ENCODE assay signal across 8 cellular contexts in the genomic region with DNA sequence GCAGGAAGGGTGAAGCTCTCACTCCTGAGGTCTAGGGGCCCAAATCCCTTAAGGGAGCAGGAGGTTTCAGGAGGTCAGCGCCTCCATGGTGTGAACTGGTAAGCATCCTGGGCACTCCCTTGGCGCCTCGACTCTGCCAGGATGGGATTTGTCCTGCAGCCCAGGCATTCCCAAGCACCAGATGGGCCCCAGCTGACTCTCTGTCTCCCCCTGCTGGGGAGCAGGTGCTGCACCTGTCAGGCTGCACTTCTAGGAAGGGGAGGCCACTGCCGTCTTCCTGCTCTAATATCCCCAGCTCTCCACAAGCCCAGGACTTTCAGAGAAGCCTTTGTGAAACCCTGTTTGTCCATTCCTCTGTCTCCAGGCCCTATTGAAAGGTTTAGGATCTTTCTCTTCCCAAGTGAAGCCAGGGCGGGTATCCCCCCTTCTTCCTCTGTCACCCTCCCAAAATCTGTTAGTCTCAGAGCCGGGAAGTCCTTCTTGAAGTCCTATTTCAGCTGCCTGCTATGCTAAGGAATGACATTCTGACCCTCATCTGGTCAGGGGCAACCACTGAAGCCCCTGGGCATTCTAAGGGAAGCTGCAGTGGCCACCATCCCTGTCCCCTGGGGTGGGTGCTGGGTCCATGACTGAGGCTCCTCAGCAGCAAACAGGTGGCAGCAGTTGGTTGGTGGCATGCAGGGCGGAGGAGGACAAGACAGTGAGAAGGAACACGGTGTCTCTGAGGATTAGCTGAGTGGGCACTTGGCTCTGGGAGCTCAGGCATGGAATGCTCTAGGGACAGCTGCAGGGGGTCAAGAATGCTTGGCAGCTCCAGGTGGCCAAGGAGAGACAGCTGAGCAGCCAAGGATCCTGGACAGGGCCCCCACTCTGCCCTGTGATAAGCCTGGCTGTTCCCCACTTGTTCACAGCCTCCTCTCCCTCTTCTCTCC. TPM values are rescaled to one million over a fixed set of nuclear protein-coding genes. Genes with fewer than 3 reads are reported as not detected.
DNase-seq lines count a peak whose midpoint lies in the region; ATAC-seq and TF ChIP-seq lines count a peak whose summit lies in the region.

No MANE protein-coding gene starts in this region.

- H3K9me2 ChIP-seq in HCT116 (ENCODE audit: insufficient read depth) (no peaks in the 10 kb centered on the region), PC-3 (replicated peaks; ENCODE audit: low read length) (no peaks in the 10 kb centered on the region)

- peak; percentile 50 for DNase-seq in CMK (ENCODE audit: low read depth)
- DNase-seq in HCT116 (ENCODE audit: low read depth, low spot score), result no peak
- DNase-seq in PC-3, result peak; percentile 81
- DNase-seq in activated naive CD8-positive, alpha-beta T cell treated with anti-CD3 and anti-CD28 coated beads for 36 hours, result peak; percentile 44
- DNase-seq in Right ventricle myocardium superior, result peak; percentile 65
- peak; percentile 79 for DNase-seq in sigmoid colon
- no peak for DNase-seq in sciatic nerve (ENCODE audit: low spot score)

- H3K4me3 ChIP-seq in HCT116 (replicated peaks in 1 of 2; ENCODE audit: low read depth in 1 of 2, low read length in 2 of 2) (no peak overlapping the region), PC-3 (ENCODE audit: low read length) (no peak overlapping the region), sigmoid colon (no peak overlapping the region)

- H3K36me3 ChIP-seq in HCT116 (ENCODE audit: control insufficient read depth in 1 of 2, insufficient read depth in 2 of 2, low read length in 2 of 2) (no peaks in the 10 kb centered on the region), PC-3 (ENCODE audit: low read depth, low read length) (no peaks in the 10 kb centered on the region), sigmoid colon (no peaks in the 10 kb centered on the region)

- H3K9ac ChIP-seq in HCT116 (ENCODE audit: low read length) (no peak overlapping the region), PC-3 (ENCODE audit: low read length) (no peak overlapping the region)

- no peaks in the 10 kb centered on the region for H3F3A ChIP-seq in PC-3 (ENCODE audit: low read length, unreplicated experiment)

- no TSS peak for BruUV-seq in HCT116 (replicated peaks; lab: Mats Ljungman, UMichigan)
- no TSS peak for BruUV-seq in PC-3 (replicated peaks; lab: Mats Ljungman, UMichigan)

- POLR2A ChIA-PET in HCT116 (lab: Charles Lee), result no interaction called here
- POLR2A ChIA-PET in PC-3 (lab: Charles Lee; ENCODE audit: unreplicated experiment), result no interaction called here

- H3K4me2 ChIP-seq in HCT116 (ENCODE audit: low read length) (peak overlapping the region; percentile 52), PC-3 (ENCODE audit: low read length) (no peak overlapping the region)

- TF ChIP-seq RAD21 in HCT116 (IDR thresholded peaks at IDR 0.05; ENCODE audit: low read depth), result peak; percentile 78

- no peaks in the 10 kb centered on the region for H3K9me3 Mint-ChIP-seq in activated naive CD8-positive, alpha-beta T cell treated with anti-CD3 and anti-CD28 coated beads for 36 hours

- H3K27me3 Mint-ChIP-seq in activated naive CD8-positive, alpha-beta T cell treated with anti-CD3 and anti-CD28 coated beads for 36 hours, result no peaks in the 10 kb centered on the region

- H3K27me3 ChIP-seq in HCT116 (ENCODE audit: insufficient read depth, low read length), result no peaks in the 10 kb centered on the region
- no peaks in the 10 kb centered on the region for H3K27me3 ChIP-seq in PC-3 (ENCODE audit: low read length)
- peaks cover 0 to 3% (median 0%) of the 10 kb centered on the region in 3 donors for H3K27me3 ChIP-seq in sigmoid colon

- TF ChIP-seq EP300 in sigmoid colon (IDR thresholded peaks at IDR 0.05), result no peak

- TF ChIP-seq CTCF in HCT116 (IDR thresholded peaks at IDR 0.05 in 2 of 3, conservative IDR thresholded peaks at IDR 0.05 in 1 of 3; ENCODE audit: borderline replicate concordance in 1 of 3, insufficient read depth in 1 of 3, low read depth in 2 of 3, low read length in 2 of 3) (peak; percentile 75 to 93 (median 84)), PC-3 (conservative IDR thresholded peaks at IDR 0.05; ENCODE audit: low read depth, low read length) (peak; percentile 86), sigmoid colon (IDR thresholded peaks at IDR 0.05) (peak; percentile 42 to 84 (median 70))

- no peaks in the 10 kb centered on the region for H3K36me3 Mint-ChIP-seq in activated naive CD8-positive, alpha-beta T cell treated with anti-CD3 and anti-CD28 coated beads for 36 hours

- peak; percentile 87 for ATAC-seq in HCT116
- ATAC-seq in PC-3, result peak; percentile 84
- peak; percentile 81 for ATAC-seq in Right ventricle myocardium superior (ENCODE audit: poor library complexity)
- ATAC-seq in GM19324 (IDR thresholded peaks at IDR 0.05; ENCODE audit: low FRiP score, unreplicated experiment), result no peak
- no peak for ATAC-seq in sciatic nerve

- H3K79me2 ChIP-seq in HCT116 (ENCODE audit: insufficient read depth, low read length), result no peaks in the 10 kb centered on the region
- no peaks in the 10 kb centered on the region for H3K79me2 ChIP-seq in PC-3 (ENCODE audit: low read length)

- no peaks in the 10 kb centered on the region for H3K9me3 ChIP-seq in HCT116 (ENCODE audit: control insufficient read depth in 1 of 2, insufficient read depth in 1 of 2, low read depth in 1 of 2, low read length in 2 of 2)
- H3K9me3 ChIP-seq in PC-3 (ENCODE audit: low read length), result no peaks in the 10 kb centered on the region
- H3K9me3 ChIP-seq in sigmoid colon, result no peaks in the 10 kb centered on the region

- CTCF ChIA-PET in HCT116 (lab: Charles Lee) (interaction anchor here (0.7 to 4.3 kb wide), 20 partner anchors 8 to 139 kb away, joined by 3 to 43 read pairs (median 5); a partner anchor contains a TSS), PC-3 (lab: Charles Lee) (interaction anchor here (2.8 kb wide), 1 partner anchor 55 kb away, joined by 31 read pairs; no protein-coding TSS in a partner anchor)

- H4K20me1 ChIP-seq in HCT116 (ENCODE audit: insufficient read depth) (no peaks in the 10 kb centered on the region), PC-3 (ENCODE audit: low read length) (no peaks in the 10 kb centered on the region)

- WGBS in sigmoid colon, 2 donors, result 43 to 50% methylated on average over 8 of the region's 8 CpGs

- H2AFZ ChIP-seq in HCT116 (ENCODE audit: low read depth, low read length, poor library complexity, severe bottlenecking) (no peak overlapping the region), PC-3 (ENCODE audit: low read length) (no peak overlapping the region)

- no peak overlapping the region for H3K4me3 Mint-ChIP-seq in activated naive CD8-positive, alpha-beta T cell treated with anti-CD3 and anti-CD28 coated beads for 36 hours

- H3K27ac ChIP-seq in HCT116 (ENCODE audit: low read depth, low read length) (no peak overlapping the region), PC-3 (ENCODE audit: low read length) (no peak overlapping the region), sigmoid colon (no peak overlapping the region)

- RAD21 ChIA-PET in HCT116 (lab: Charles Lee; ENCODE audit: low non-redundant PET in 1 of 2, low total read pairs in 2 of 2, uncharacterized antibody in 2 of 2, unreplicated experiment in 2 of 2), result interaction anchor here (0.5 to 2.4 kb wide), 6 partner anchors 39 to 133 kb away, joined by 3 to 9 read pairs (median 5); no protein-coding TSS in a partner anchor

- H3K4me1 ChIP-seq in HCT116 (ENCODE audit: control insufficient read depth in 1 of 2, insufficient read depth in 2 of 2, low read length in 2 of 2), result peaks cover 19 to 67% of the 10 kb centered on the region in 2 experiments
- peaks cover 6% of the 10 kb centered on the region for H3K4me1 ChIP-seq in PC-3 (ENCODE audit: insufficient read depth, low read length)
- no peaks in the 10 kb centered on the region for H3K4me1 ChIP-seq in sigmoid colon

- no peak overlapping the region for H3K27ac Mint-ChIP-seq in activated naive CD8-positive, alpha-beta T cell treated with anti-CD3 and anti-CD28 coated beads for 36 hours

- TF ChIP-seq POLR2A in HCT116 (IDR thresholded peaks at IDR 0.05; ENCODE audit: borderline replicate concordance, extremely low read depth, insufficient read depth, insufficient read length) (no peak), sigmoid colon (IDR thresholded peaks at IDR 0.05) (no peak)

- H3K4me1 Mint-ChIP-seq in activated naive CD8-positive, alpha-beta T cell treated with anti-CD3 and anti-CD28 coated beads for 36 hours, result no peaks in the 10 kb centered on the region

- intact Hi-C loops in HCT116 (cut with micrococcal nuclease), result loop anchor here (1.0 kb wide), 2 partner anchors 54 to 132 kb away; no protein-coding TSS in a partner anchor
- intact Hi-C loops in PC-3 (cut with micrococcal nuclease), result loop anchor here (2.0 kb wide), 1 partner anchor 54 kb away; no protein-coding TSS in a partner anchor
- intact Hi-C loops in Right ventricle myocardium superior (cut with DNase I), result loop anchor here (5.0 kb wide), 1 partner anchor 55 kb away; no protein-coding TSS in a partner anchor
- intact Hi-C loops in sigmoid colon (cut with DNase I), result loop anchor here (1.0 to 5.0 kb wide), 2 partner anchors 45 to 133 kb away; a partner anchor contains a TSS
- intact Hi-C loops in sciatic nerve (cut with DNase I), result no loop called here

RNA-seq across cellular contexts. Expression of a gene that starts 3.2 kb away (rescaled TPM):
- total RNA-seq in HCT116 (2021; ENCODE audit: unreplicated experiment), result 0.22 TPM
- polyA plus RNA-seq in HCT116 (2012), result 0.06 and 0.16 TPM in 2 replicates
- total RNA-seq in PC-3 (2014; rRNA removed), result not detected in 2 replicates
- not detected for total RNA-seq in activated naive CD8-positive, alpha-beta T cell treated with anti-CD3 and anti-CD28 coated beads for 36 hours
- total RNA-seq in Right ventricle myocardium superior, result not detected
- total RNA-seq in sigmoid colon, result not detected
- not detected for polyA plus RNA-seq in sigmoid colon
- total RNA-seq in sciatic nerve, result not detected

RNA-seq across cellular contexts. Expression of a gene that starts 14.1 kb away (rescaled TPM):
- total RNA-seq in HCT116 (2021; ENCODE audit: unreplicated experiment) (not detected), PC-3 (2014; rRNA removed) (not detected in 2 replicates), Right ventricle myocardium superior (0.32 TPM), sigmoid colon (1 to 10 TPM in 3 of 4 donors, not detected in 1; 2.2 to 9.1 (median 2.6) TPM), sciatic nerve (37.0 TPM)
- 0.10 and 0.11 TPM in 2 replicates for polyA plus RNA-seq in HCT116 (2012)
- not detected for total RNA-seq in activated naive CD8-positive, alpha-beta T cell treated with anti-CD3 and anti-CD28 coated beads for 36 hours
- polyA plus RNA-seq in sigmoid colon, result 10 to 100 TPM in 1 of 3 donors, 1 to 10 TPM in 2; 1.2 to 28.8 (median 4.9) TPM

RNA-seq across cellular contexts. Expression of a gene that starts 44.9 kb away (rescaled TPM):
- total RNA-seq in HCT116 (2021; ENCODE audit: unreplicated experiment) (2.8 TPM), PC-3 (2014; rRNA removed) (1.4 and 3.9 TPM in 2 replicates), Right ventricle myocardium superior (12.5 TPM), sigmoid colon (1 to 10 TPM in 1 of 4 donors, under 1 TPM in 1, not detected in 2; 0.33 to 1.1 TPM), sciatic nerve (1.8 TPM)
- 1.2 and 1.9 TPM in 2 replicates for polyA plus RNA-seq in HCT116 (2012)
- total RNA-seq in activated naive CD8-positive, alpha-beta T cell treated with anti-CD3 and anti-CD28 coated beads for 36 hours, result not detected
- 1 to 10 TPM in 1 of 3 donors, under 1 TPM in 1, not detected in 1; 0.92 to 1.3 TPM for polyA plus RNA-seq in sigmoid colon

RNA-seq across cellular contexts. Expression of a gene that starts 57.0 kb away (rescaled TPM):
- total RNA-seq in HCT116 (2021; ENCODE audit: unreplicated experiment), result not detected
- polyA plus RNA-seq in HCT116 (2012), result 0.08 TPM in 1 of 2 replicates, not detected in the other
- 0.06 TPM in 1 of 2 replicates, not detected in the other for total RNA-seq in PC-3 (2014; rRNA removed)
- total RNA-seq in activated naive CD8-positive, alpha-beta T cell treated with anti-CD3 and anti-CD28 coated beads for 36 hours, result under 1 TPM; 0.21 to 0.56 TPM
- total RNA-seq in Right ventricle myocardium superior, result 0.48 TPM
- total RNA-seq in sigmoid colon, result not detected
- under 1 TPM in 1 of 3 donors, not detected in 2; 0.98 TPM for polyA plus RNA-seq in sigmoid colon
- total RNA-seq in sciatic nerve, result 0.22 TPM

Comparison
In these comparisons a context has a peak if more than half of its experiments do, and no peak if none do; other contexts are left out.
1. DNase-seq: peak in CMK (single experiment), PC-3 (single experiment), activated naive CD8-positive, alpha-beta T cell treated with anti-CD3 and anti-CD28 coated beads for 36 hours (single experiment), Right ventricle myocardium superior (single experiment) and sigmoid colon (single experiment); none in HCT116 (single experiment) and sciatic nerve (single experiment).
2. ATAC-seq: peak in HCT116 (single experiment), PC-3 (single experiment) and Right ventricle myocardium superior (single experiment); none in GM19324 (single experiment) and sciatic nerve (single experiment).
3. Peak in every context shown above with its lines, with median percentiles within 50 percentile points of each other: CTCF ChIP-seq.